Comparison of ENCODE assay signal across 8 cellular contexts in the genomic region with DNA sequence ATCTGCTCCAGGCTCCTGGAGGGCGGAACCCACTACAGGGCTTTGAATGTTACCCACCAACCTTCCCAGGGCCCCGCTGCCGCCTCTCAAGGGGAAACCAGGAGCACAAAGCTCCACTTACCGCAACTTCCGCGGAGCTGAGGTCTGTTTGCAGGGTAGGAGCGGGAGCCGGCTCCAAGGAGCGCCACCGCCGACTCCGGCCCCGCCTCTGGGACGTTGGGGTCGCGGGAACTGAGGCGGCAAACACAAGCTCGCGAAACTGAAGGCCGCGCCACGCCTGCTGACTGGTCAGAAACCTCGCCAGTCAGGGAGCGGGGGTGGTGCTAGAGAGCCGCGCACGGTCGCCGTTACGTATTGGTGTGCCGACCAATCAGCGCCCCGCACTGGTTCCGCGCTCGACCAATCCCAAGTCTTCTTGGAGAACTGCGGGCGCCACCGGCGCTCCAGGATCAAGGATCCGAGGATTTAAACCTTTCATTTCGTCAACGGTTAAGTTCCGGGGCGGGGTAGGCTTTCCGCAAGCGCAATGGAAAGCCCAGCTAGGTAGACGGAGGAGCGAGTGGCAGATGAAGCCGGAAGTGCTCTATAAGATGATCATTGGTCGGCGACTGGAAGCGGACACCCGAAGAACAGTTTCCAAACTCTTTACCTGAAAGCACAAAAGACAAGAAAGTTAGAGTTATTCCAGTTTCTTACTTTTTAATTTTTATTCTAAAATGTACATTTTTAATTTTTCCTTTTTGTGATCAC. TPM values are rescaled to one million over a fixed set of nuclear protein-coding genes. Genes with fewer than 3 reads are reported as not detected.
DNase-seq lines count a peak whose midpoint lies in the region; ATAC-seq and TF ChIP-seq lines count a peak whose summit lies in the region.

STIL (minus strand) TSS at position 233 of the 750 bp plus-strand sequence. CDS start 3,828 bp downstream, outside the sequence.

- peak within 1 kb of the TSS; percentile 88 for H3K27ac ChIP-seq in trophoblast cell (ENCODE audit: low read depth, low read length)
- peak within 1 kb of the TSS; percentile 78 to 86 (median 82) for H3K27ac ChIP-seq in upper lobe of left lung

- ATAC-seq in HG02798 (IDR thresholded peaks at IDR 0.05; ENCODE audit: poor library complexity, unreplicated experiment) (peak; percentile 99), upper lobe of left lung (ENCODE audit: low FRiP score in 2 of 2) (peak; percentile 99 to 100)

- TF ChIP-seq CTCF in GM12875 (IDR thresholded peaks at IDR 0.05; ENCODE audit: borderline replicate concordance, insufficient read depth, low read depth, low read length) (no peak), upper lobe of left lung (IDR thresholded peaks at IDR 0.05) (peak in 2 of 6 experiments; percentile 23 to 27)

- H4K91ac ChIP-seq in trophoblast cell (ENCODE audit: low read depth, low read length): peak within 1 kb of the TSS; percentile 94

- H3K23ac ChIP-seq in trophoblast cell (ENCODE audit: low read length): no peak within 1 kb of the TSS

- H4K8ac ChIP-seq in trophoblast cell (ENCODE audit: low read depth, low read length): peak within 1 kb of the TSS; percentile 93

- DNase-seq in NCI-H1436 (lab: John Stamatoyannopoulos, UW) (peak; percentile 99), T follicular helper cell (ENCODE audit: low read depth) (peak; percentile 93), adipocyte (ENCODE audit: low read depth) (peak; percentile 99), cardiac septum (ENCODE audit: low spot score) (peak; percentile 99), trophoblast cell (peak; percentile 100), upper lobe of left lung (peak; percentile 97 to 98)

- H3K27me3 ChIP-seq in adipocyte (replicated peaks; ENCODE audit: control insufficient read depth, insufficient read depth, low read length) (no peaks in the 10 kb centered on the region), trophoblast cell (ENCODE audit: insufficient read depth, low read length) (no peaks in the 10 kb centered on the region), upper lobe of left lung (no peaks in the 10 kb centered on the region)

- peaks cover 7% of the 10 kb centered on the region for H3K79me1 ChIP-seq in trophoblast cell (ENCODE audit: low read length)

- H2AK5ac ChIP-seq in trophoblast cell (ENCODE audit: low read length): no peak within 1 kb of the TSS

- peak within 1 kb of the TSS; percentile 83 for H2BK120ac ChIP-seq in trophoblast cell (ENCODE audit: insufficient read depth, low read length, poor library complexity)

- H3K4me3 ChIP-seq in GM12875 (ENCODE audit: low read depth, low read length) (peak within 1 kb of the TSS; percentile 74), adipocyte (ENCODE audit: low read length) (peak within 1 kb of the TSS; percentile 97), trophoblast cell (ENCODE audit: low read depth, low read length) (peak within 1 kb of the TSS; percentile 86), upper lobe of left lung (peak within 1 kb of the TSS; percentile 25 to 84 (median 78))

- no peak within 1 kb of the TSS for H2BK12ac ChIP-seq in trophoblast cell (ENCODE audit: low read length)

- peak within 1 kb of the TSS; percentile 70 for H4K12ac ChIP-seq in trophoblast cell (ENCODE audit: low read depth, low read length)

- peak in 2 of 4 donors; percentile 75 to 79 for TF ChIP-seq POLR2A in upper lobe of left lung (IDR thresholded peaks at IDR 0.05)

- peak within 1 kb of the TSS; percentile 79 for H3K4me2 ChIP-seq in trophoblast cell (ENCODE audit: low read length)

- peaks cover 4% of the 10 kb centered on the region for H3K79me2 ChIP-seq in trophoblast cell (ENCODE audit: control insufficient read depth, insufficient read depth, low read length, poor library complexity)

- H3K9ac ChIP-seq in adipocyte (ENCODE audit: low read length) (peak within 1 kb of the TSS; percentile 92), trophoblast cell (ENCODE audit: low read length) (peak within 1 kb of the TSS; percentile 89)

- H3K9me3 ChIP-seq in adipocyte (ENCODE audit: control insufficient read depth, low read length) (no peaks in the 10 kb centered on the region), trophoblast cell (ENCODE audit: insufficient read depth, low read depth, low read length) (no peaks in the 10 kb centered on the region), upper lobe of left lung (no peaks in the 10 kb centered on the region)

- peak in 1 of 4 donors; percentile 13 for TF ChIP-seq EP300 in upper lobe of left lung (IDR thresholded peaks at IDR 0.05)

- peak within 1 kb of the TSS; percentile 88 for H3K14ac ChIP-seq in trophoblast cell (ENCODE audit: low read length)

- peak within 1 kb of the TSS; percentile 76 for H3K18ac ChIP-seq in trophoblast cell (ENCODE audit: low read length)

- peaks cover 22% of the 10 kb centered on the region for H3K4me1 ChIP-seq in adipocyte (ENCODE audit: control insufficient read depth, insufficient read depth, low read length)
- peaks cover 0 to 7% of the 10 kb centered on the region in 2 experiments for H3K4me1 ChIP-seq in trophoblast cell (ENCODE audit: control insufficient read depth in 1 of 2, insufficient read depth in 2 of 2, low read length in 2 of 2)
- peaks cover 6 to 15% (median 10%) of the 10 kb centered on the region in 4 donors for H3K4me1 ChIP-seq in upper lobe of left lung

- intact Hi-C loops in cardiac septum (cut with DNase I): loop anchor here (2.0 kb wide), 1 partner anchor 19 kb away; the partner anchor contains the start of gene CMPK1

- H3K36me3 ChIP-seq in adipocyte (ENCODE audit: control insufficient read depth, insufficient read depth, low read length, severe bottlenecking): peaks cover 6% of the 10 kb centered on the region
- H3K36me3 ChIP-seq in trophoblast cell (ENCODE audit: control insufficient read depth in 1 of 2, insufficient read depth in 2 of 2, low read length in 2 of 2): peaks cover 7 to 9% of the 10 kb centered on the region in 2 experiments
- no peaks in the 10 kb centered on the region for H3K36me3 ChIP-seq in upper lobe of left lung

- H3K4ac ChIP-seq in trophoblast cell (ENCODE audit: low read depth, low read length): peak within 1 kb of the TSS; percentile 75

- H2BK5ac ChIP-seq in trophoblast cell (ENCODE audit: low read depth, low read length, poor library complexity): peak within 1 kb of the TSS; percentile 42

- peak within 1 kb of the TSS; percentile 94 for H2AFZ ChIP-seq in trophoblast cell (ENCODE audit: insufficient read depth, low read length, poor library complexity)

- WGBS in trophoblast cell (ENCODE audit: extremely low coverage, insufficient coverage, insufficient read length): no CpG with 5 or more reads among the region's 54 CpGs
- WGBS in upper lobe of left lung, 2 donors: 0% methylated on average over 23 to 35 of the region's 54 CpGs

RNA-seq across cellular contexts. Expression of gene STIL, which starts in this region (rescaled TPM):
- total RNA-seq in cardiac septum: 0.48 TPM
- 15.5 and 15.9 TPM in 2 replicates for polyA plus RNA-seq in trophoblast cell (2013)
- 1 to 10 TPM; 1.1 to 7.0 (median 2.9) TPM for total RNA-seq in upper lobe of left lung

Comparison
In these comparisons a context has a peak if more than half of its experiments do, and no peak if none do; other contexts are left out.
1. Peak in every context shown above with its lines: DNase-seq, ATAC-seq, H3K4me3 ChIP-seq and H3K27ac ChIP-seq.
2. Peak in DNase-seq in cardiac septum; RNA of the gene not detected or under 1 TPM.